Comparison of ENCODE assay signal across 8 cellular contexts in the genomic region with DNA sequence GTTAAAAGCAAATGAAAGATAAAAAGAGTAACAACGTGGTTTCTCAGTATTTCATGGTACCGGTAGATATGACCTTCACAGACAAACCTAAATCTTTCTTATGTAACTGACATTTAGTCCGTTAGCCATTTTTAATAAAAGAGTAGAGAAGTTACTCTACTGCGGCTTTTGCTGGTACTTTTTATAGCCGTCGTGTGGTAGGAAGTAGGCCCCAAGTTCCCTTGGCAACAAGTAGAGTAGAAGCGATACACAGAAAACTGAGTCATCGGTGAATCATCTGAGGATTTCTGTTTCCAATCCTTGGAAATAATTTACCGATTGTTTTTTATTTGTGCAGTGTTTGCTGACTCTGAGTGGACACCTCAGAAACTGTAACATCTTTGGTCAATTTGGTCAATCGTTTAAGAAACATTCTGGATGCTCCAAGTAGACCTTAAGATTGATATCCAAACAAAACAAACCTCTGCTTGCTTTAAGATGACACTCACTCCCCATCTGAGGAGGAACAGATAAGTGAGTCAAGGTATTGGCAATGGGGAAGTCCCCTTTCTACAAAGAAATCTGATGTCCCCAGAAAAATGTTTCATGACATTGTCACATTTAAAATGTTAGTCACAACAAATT.
DNase-seq lines count a peak whose midpoint lies in the region; ATAC-seq, FAIRE-seq and TF ChIP-seq lines count a peak whose summit lies in the region.

No MANE protein-coding gene starts in this region.

- H3K4me1 Mint-ChIP-seq in Calu3 (ENCODE audit: low read depth, unreplicated experiment), result peaks cover 94% of the 10 kb centered on the region
- peaks cover 19 to 50% (median 37%) of the 10 kb centered on the region in 7 donors for H3K4me1 Mint-ChIP-seq in naive thymus-derived CD4-positive, alpha-beta T cell

- no peaks in the 10 kb centered on the region for H3K27me3 ChIP-seq in naive thymus-derived CD4-positive, alpha-beta T cell (ENCODE audit: control insufficient read depth in 2 of 2, insufficient read depth in 2 of 2, low read length in 2 of 2)
- H3K27me3 ChIP-seq in tibial artery, result no peaks in the 10 kb centered on the region

- DNase-seq in Calu3 (peak; percentile 76), HTR-8/SVneo (ENCODE audit: insufficient read length, low spot score) (peak; percentile 67), dermis microvascular lymphatic vessel endothelial cell (ENCODE audit: low read depth in 2 of 2) (peak; percentile 78 to 95), tibial artery (peak in 1 of 2 donors; percentile 44), DMS79 treated with DMSO at 0.1 percent for 48 hours (lab: John Stamatoyannopoulos, UW) (no peak)
- DNase-seq in activated CD4-positive, CD25-positive, alpha-beta regulatory T cell treated with anti-CD3 and anti-CD28 coated beads, Interleukin-2, amount 50 U/mL, for 72 hours, result peak; percentile 38
- DNase-seq in naive thymus-derived CD4-positive, alpha-beta T cell, result peak in 8 of 9 donors; percentile 48 to 85 (median 69)

- CTCF ChIA-PET in Calu3 (lab: Charles Lee), result no interaction called here
- CTCF ChIA-PET in naive thymus-derived CD4-positive, alpha-beta T cell (lab: Charles Lee), result no interaction called here

- peak overlapping the region; percentile 47 for H3K4me3 ChIP-seq in naive thymus-derived CD4-positive, alpha-beta T cell (ENCODE audit: low read length)
- no peak overlapping the region for H3K4me3 ChIP-seq in tibial artery

- FAIRE-seq in HTR-8/SVneo (lab: Jason Lieb, UNC), result no peak

- POLR2A ChIA-PET in naive thymus-derived CD4-positive, alpha-beta T cell (lab: Charles Lee), result no interaction called here

- H3K27ac ChIP-seq in naive thymus-derived CD4-positive, alpha-beta T cell (ENCODE audit: low read depth, low read length), result peak overlapping the region; percentile 69
- peak overlapping the region; percentile 52 to 64 for H3K27ac ChIP-seq in tibial artery

- peaks cover 22 to 24% of the 10 kb centered on the region in 2 donors for H3K4me1 ChIP-seq in naive thymus-derived CD4-positive, alpha-beta T cell (ENCODE audit: control insufficient read depth in 2 of 2, insufficient read depth in 2 of 2, low read length in 2 of 2)
- H3K4me1 ChIP-seq in tibial artery, result peaks cover 0 to 45% (median 8%) of the 10 kb centered on the region in 4 donors

- BruUV-seq in Calu3 (replicated peaks; lab: Mats Ljungman, UMichigan), result no TSS peak

- H3K9me3 ChIP-seq in naive thymus-derived CD4-positive, alpha-beta T cell (ENCODE audit: control insufficient read depth in 2 of 3, low read length in 3 of 3), result no peaks in the 10 kb centered on the region
- no peaks in the 10 kb centered on the region for H3K9me3 ChIP-seq in tibial artery

- peaks cover 12% of the 10 kb centered on the region for H3K27me3 Mint-ChIP-seq in Calu3 (ENCODE audit: unreplicated experiment)
- peaks cover 0 to 4% (median 0%) of the 10 kb centered on the region in 5 donors for H3K27me3 Mint-ChIP-seq in naive thymus-derived CD4-positive, alpha-beta T cell

- H3K4me3 Mint-ChIP-seq in Calu3 (ENCODE audit: low read depth, unreplicated experiment), result peak overlapping the region; percentile 50
- H3K4me3 Mint-ChIP-seq in naive thymus-derived CD4-positive, alpha-beta T cell, result peak overlapping the region; percentile 53 to 92 (median 76)

- intact Hi-C loops in Calu3 (cut with micrococcal nuclease; ENCODE audit: unreplicated experiment) (loop anchor here (1.0 to 5.0 kb wide), 4 partner anchors 28 to 307 kb away; partner anchors contain the start of gene AHR), tibial artery (cut with DNase I; ENCODE audit: low total_unique reads) (no loop called here)
- intact Hi-C loops in naive thymus-derived CD4-positive, alpha-beta T cell (cut with micrococcal nuclease), result loop anchor here (1.0 to 5.0 kb wide), 19 partner anchors 26 to 708 kb away; partner anchors contain the start of genes SNX13 (in 2 of the 2), AHR (in 1 of the 2), ANKMY2 (in 1 of the 2) and BZW2 (in 1 of the 2)

- peak overlapping the region; percentile 96 for H3K27ac Mint-ChIP-seq in Calu3 (ENCODE audit: unreplicated experiment)
- peak overlapping the region; percentile 84 to 100 (median 96) for H3K27ac Mint-ChIP-seq in naive thymus-derived CD4-positive, alpha-beta T cell

- H3K9me3 Mint-ChIP-seq in Calu3 (ENCODE audit: low read depth, unreplicated experiment), result peaks cover 3% of the 10 kb centered on the region
- H3K9me3 Mint-ChIP-seq in naive thymus-derived CD4-positive, alpha-beta T cell, result peaks cover 0 to 17% (median 0%) of the 10 kb centered on the region in 11 donors

- H3K36me3 Mint-ChIP-seq in Calu3 (ENCODE audit: insufficient read depth, unreplicated experiment), result peaks cover 11% of the 10 kb centered on the region
- peaks cover 0 to 32% (median 0%) of the 10 kb centered on the region in 5 donors for H3K36me3 Mint-ChIP-seq in naive thymus-derived CD4-positive, alpha-beta T cell

- TF ChIP-seq CTCF in Calu3 (IDR thresholded peaks at IDR 0.05; ENCODE audit: unreplicated experiment), result no peak
- peak in 1 of 2 experiments; percentile 17 for TF ChIP-seq CTCF in tibial artery (IDR thresholded peaks at IDR 0.05)

- no peaks in the 10 kb centered on the region for H3K36me3 ChIP-seq in naive thymus-derived CD4-positive, alpha-beta T cell (ENCODE audit: control insufficient read depth in 2 of 3, insufficient read depth in 3 of 3, low read length in 3 of 3)
- no peaks in the 10 kb centered on the region for H3K36me3 ChIP-seq in tibial artery

- ATAC-seq in GM21526 (IDR thresholded peaks at IDR 0.05; ENCODE audit: low FRiP score, unreplicated experiment), result peak; percentile 99
- peak; percentile 92 for ATAC-seq in naive thymus-derived CD4-positive, alpha-beta T cell
